1 cellular context compared by ENCODE assay signal in genomic region chr19:54464624-54465266, GRCh38.
TF ChIP-seq lines count a peak whose summit lies in the region.

No MANE protein-coding gene starts in this region.

TF ChIP-seq in K562, 482 proteins besides CTCF, POLR2A, EP300 and RAD21 (continued from another document and continues in another):
- no peak for TF ChIP-seq JUND (IDR thresholded peaks at IDR 0.05; ENCODE audit: borderline replicate concordance, low read depth, low read length)
- TF ChIP-seq JUND (tag; IDR thresholded peaks at IDR 0.05; ENCODE audit: borderline replicate concordance, low read depth, low read length), result no peak
- TF ChIP-seq HDAC8 (tag; IDR thresholded peaks at IDR 0.05), result no peak
- TF ChIP-seq ZNF354B (CRISPR knock-in tag; IDR thresholded peaks at IDR 0.05), result no peak
- no peak for TF ChIP-seq MCM3 (IDR thresholded peaks at IDR 0.05)
- peak; percentile 50; the same call in 1 of the 2 replicates for TF ChIP-seq PML (IDR thresholded peaks at IDR 0.05; ENCODE audit: low read length)
- no peak for TF ChIP-seq NR0B1 (IDR thresholded peaks at IDR 0.05; ENCODE audit: partially characterized antibody)
- TF ChIP-seq MBD1 (CRISPR knock-in tag; IDR thresholded peaks at IDR 0.05), result no peak
- TF ChIP-seq HNRNPK (IDR thresholded peaks at IDR 0.05; ENCODE audit: low read depth, low read length, poor library complexity, severe bottlenecking), result no peak
- TF ChIP-seq PURB (CRISPR knock-in tag; IDR thresholded peaks at IDR 0.05; ENCODE audit: low read depth), result no peak
- no peak for TF ChIP-seq JUN (IDR thresholded peaks at IDR 0.05; ENCODE audit: borderline replicate concordance, low read depth, low read length)
- TF ChIP-seq JUN (CRISPR knock-in tag; IDR thresholded peaks at IDR 0.05; ENCODE audit: borderline replicate concordance), result peak; percentile 34; the same call in 1 of the 2 replicates
- TF ChIP-seq ATF2 (CRISPR knock-in tag; IDR thresholded peaks at IDR 0.05), result 0 out of 2 replicates have a peak, but pooled peaks have one; percentile 29
- no peak for TF ChIP-seq CEBPZ (IDR thresholded peaks at IDR 0.05; ENCODE audit: borderline replicate concordance, low read depth, low read length)
- no peak for TF ChIP-seq ZHX1 (conservative IDR thresholded peaks at IDR 0.05; ENCODE audit: low read length)
- no peak for TF ChIP-seq HDAC2 (IDR thresholded peaks at IDR 0.05)
- no peak for TF ChIP-seq GATA2 (CRISPR knock-in tag; IDR thresholded peaks at IDR 0.05)
- TF ChIP-seq ZBTB8A (IDR thresholded peaks at IDR 0.05; ENCODE audit: partially characterized antibody), result no peak
- TF ChIP-seq SMARCA5 (IDR thresholded peaks at IDR 0.05), result no peak
- TF ChIP-seq ZNF134 (CRISPR knock-in tag; conservative IDR thresholded peaks at IDR 0.05), result no peak
- no peak for TF ChIP-seq ZBTB49 (CRISPR knock-in tag; IDR thresholded peaks at IDR 0.05; ENCODE audit: borderline replicate concordance)
- no peak; a peak in 1 of 4 replicates for TF ChIP-seq NONO (IDR thresholded peaks at IDR 0.05; ENCODE audit: low read depth in 2 of 2, low read length in 1 of 2)
- TF ChIP-seq TRIM25 (IDR thresholded peaks at IDR 0.05; ENCODE audit: borderline replicate concordance), result no peak
- no peak for TF ChIP-seq DACH1 (IDR thresholded peaks at IDR 0.05; ENCODE audit: partially characterized antibody)
- TF ChIP-seq CC2D1A (IDR thresholded peaks at IDR 0.05), result no peak
- TF ChIP-seq TBL1XR1 (IDR thresholded peaks at IDR 0.05; ENCODE audit: low read length in 2 of 2), result no peak; a peak in 1 of 4 replicates
- no peak for TF ChIP-seq FIP1L1 (IDR thresholded peaks at IDR 0.05; ENCODE audit: low read depth, low read length, poor library complexity, severe bottlenecking)
- TF ChIP-seq FOSL1 (tag; conservative IDR thresholded peaks at IDR 0.05), result no peak
- peak; percentile 79 for TF ChIP-seq ZBTB40 (IDR thresholded peaks at IDR 0.05)
- no peak for TF ChIP-seq ZBTB40 (CRISPR knock-in tag; IDR thresholded peaks at IDR 0.05)
- TF ChIP-seq XRCC3 (IDR thresholded peaks at IDR 0.05), result no peak
- TF ChIP-seq ZNF780A (CRISPR knock-in tag; IDR thresholded peaks at IDR 0.05), result no peak
